Comparison of ENCODE assay signal across 8 cellular contexts in genomic region chr19:42529248-42529764, GRCh38. TPM values are rescaled to one million over a fixed set of nuclear protein-coding genes. Genes with fewer than 3 reads are reported as not detected.
DNase-seq lines count a peak whose midpoint lies in the region; ATAC-seq and TF ChIP-seq lines count a peak whose summit lies in the region.

No MANE protein-coding gene starts in this region.

- TF ChIP-seq CTCF in BE2C (IDR thresholded peaks at IDR 0.05; ENCODE audit: low read depth, low read length), result peak; percentile 91
- peak; percentile 76 to 90 for TF ChIP-seq CTCF in fibroblast of lung (conservative IDR thresholded peaks at IDR 0.05 in 1 of 2, IDR thresholded peaks at IDR 0.05 in 1 of 2; ENCODE audit: low read depth in 1 of 2, low read length in 2 of 2)
- peak; percentile 75 to 83 (median 79) for TF ChIP-seq CTCF in nephron (IDR thresholded peaks at IDR 0.05; ENCODE audit: unreplicated experiment in 3 of 3)

- no peak overlapping the region for H3K4me3 Mint-ChIP-seq in nephron

- H2AFZ ChIP-seq in fibroblast of lung (ENCODE audit: low read length), result no peak overlapping the region

- H3K27ac Mint-ChIP-seq in nephron, result no peak overlapping the region

- ATAC-seq in GM21423 (IDR thresholded peaks at IDR 0.05; ENCODE audit: unreplicated experiment), result peak; percentile 45
- ATAC-seq in GM21529 (IDR thresholded peaks at IDR 0.05; ENCODE audit: unreplicated experiment), result no peak

- no peak overlapping the region for H3K9ac ChIP-seq in fibroblast of lung (ENCODE audit: insufficient read depth, low read length)

- no peaks in the 10 kb centered on the region for H3K9me3 Mint-ChIP-seq in nephron

- no peaks in the 10 kb centered on the region for H3K79me2 ChIP-seq in fibroblast of lung (ENCODE audit: control insufficient read depth, insufficient read depth, low read length)

- H3K27ac ChIP-seq in fibroblast of lung (ENCODE audit: insufficient read depth, low read length), result no peak overlapping the region

- H3K4me3 ChIP-seq in BE2C (ENCODE audit: low read depth, low read length) (no peak overlapping the region), fibroblast of lung (replicated peaks in 1 of 4; ENCODE audit: control extremely low read depth in 1 of 4, insufficient read depth in 1 of 4, low read depth in 3 of 4, low read length in 4 of 4) (no peak overlapping the region)

- H3K4me1 Mint-ChIP-seq in nephron, result no peaks in the 10 kb centered on the region

- no peaks in the 10 kb centered on the region for H4K20me1 ChIP-seq in fibroblast of lung (ENCODE audit: control insufficient read depth, extremely low read depth, insufficient read depth, low read length)

- no peaks in the 10 kb centered on the region for H3K36me3 Mint-ChIP-seq in nephron (ENCODE audit: low read depth)

- H3K27me3 ChIP-seq in BE2C (peaks cover 8% of the 10 kb centered on the region), fibroblast of lung (ENCODE audit: control insufficient read depth, insufficient read depth, low read length) (no peaks in the 10 kb centered on the region)

- H3K4me1 ChIP-seq in BE2C, result no peaks in the 10 kb centered on the region
- H3K4me1 ChIP-seq in fibroblast of lung (ENCODE audit: control insufficient read depth, extremely low read depth, insufficient read depth, low read length), result no peaks in the 10 kb centered on the region

- DNase-seq in BE2C (peak; percentile 55), NCI-H526 treated with DMSO at 0.1 percent for 48 hours (lab: John Stamatoyannopoulos, UW) (peak; percentile 35), fibroblast of lung (ENCODE audit: low read depth in 2 of 2) (peak; percentile 7 to 34)
- peak; percentile 75 for DNase-seq in activated T-cell treated with anti-CD3 and anti-CD28 coated beads, Interleukin-2, amount 50 U/mL, for 1 hour
- DNase-seq in stimulated activated naive CD4-positive, alpha-beta T cell treated with Interleukin-2 at 50 U/mL for 16 hours (lab: John Stamatoyannopoulos, UW), result peak; percentile 54

- H3K27me3 Mint-ChIP-seq in nephron (ENCODE audit: low read depth), result peaks cover 4% of the 10 kb centered on the region

- no peak overlapping the region for H3K4me2 ChIP-seq in fibroblast of lung (ENCODE audit: extremely low read depth, insufficient read depth, low read length)

- no peaks in the 10 kb centered on the region for H3K9me3 ChIP-seq in BE2C
- no peaks in the 10 kb centered on the region for H3K9me3 ChIP-seq in fibroblast of lung (ENCODE audit: control insufficient read depth, insufficient read depth, low read depth, low read length)

- H3K36me3 ChIP-seq in BE2C (no peaks in the 10 kb centered on the region), fibroblast of lung (ENCODE audit: control insufficient read depth, insufficient read depth, low read length) (no peaks in the 10 kb centered on the region)

RNA-seq across cellular contexts. Expression of gene CEACAM1, which starts 1.0 kb away (rescaled TPM):
- polyA plus RNA-seq in BE2C (2012; ENCODE audit: insufficient read depth, insufficient read length, low read depth), result not detected
- not detected in 2 replicates for total RNA-seq in fibroblast of lung
- 0.03 TPM in 1 of 2 replicates, not detected in the other for polyA plus RNA-seq in fibroblast of lung
- polyA plus RNA-seq in fibroblast of lung (2012), result not detected in 2 replicates
- polyA minus RNA-seq in fibroblast of lung (ENCODE audit: low replicate concordance), result not detected in 2 replicates

Comparison
In these comparisons a context has a peak if more than half of its experiments do, and no peak if none do; other contexts are left out.
1. DNase-seq: peak in every context shown above with its lines; median percentile 75 in activated T-cell treated with anti-CD3 and anti-CD28 coated beads, Interleukin-2, amount 50 U/mL, for 1 hour; 55 in BE2C; 54 in stimulated activated naive CD4-positive, alpha-beta T cell treated with Interleukin-2 at 50 U/mL for 16 hours; 35 in NCI-H526 treated with DMSO at 0.1 percent for 48 hours; 20 in fibroblast of lung.